ENCODE assay signal across 8 cellular contexts in genomic region chr12:89349814-89350213, GRCh38.
A peak's percentile ranks its signal among the peaks of the same experiment; 100 is the strongest.
DNase-seq lines count a peak whose midpoint lies in the region; ATAC-seq and TF ChIP-seq lines count a peak whose summit lies in the region.

No MANE protein-coding gene starts in this region.

- H3F3A ChIP-seq in MM.1S (ENCODE audit: insufficient read depth, low read length) = peaks cover 93% of the 10 kb centered on the region

- H3K27me3 ChIP-seq in MM.1S (replicated peaks; ENCODE audit: insufficient read depth, low read length) = no peaks in the 10 kb centered on the region
- no peaks in the 10 kb centered on the region for H3K27me3 ChIP-seq in stomach smooth muscle (ENCODE audit: control insufficient read depth in 1 of 2, insufficient read depth in 2 of 2, low read length in 2 of 2)

- H3K9ac ChIP-seq in MM.1S (ENCODE audit: low read length) (peak overlapping the region; percentile 92), stomach smooth muscle (ENCODE audit: low read length in 2 of 2) (peak overlapping the region; percentile 82 to 86)

- H3K4me1 ChIP-seq in MM.1S (ENCODE audit: low read length) (peaks cover 36% of the 10 kb centered on the region), stomach smooth muscle (ENCODE audit: control insufficient read depth, insufficient read depth, low read length) (peaks cover 36% of the 10 kb centered on the region)

- peak overlapping the region; percentile 79 for H3K4me2 ChIP-seq in MM.1S (ENCODE audit: low read depth, low read length)

- DNase-seq in DMS79 (lab: John Stamatoyannopoulos, UW) = peak; percentile 5
- peak; percentile 27 for DNase-seq in MM.1S
- DNase-seq in inferior parietal cortex (ENCODE audit: extremely low spot score) = peak; percentile 59
- no peak for DNase-seq in NCI-H774 (lab: John Stamatoyannopoulos, UW)
- no peak for DNase-seq in stimulated activated CD4-positive, alpha-beta T cell treated with anti-CD3 and anti-CD28 coated beads, Interleukin-2, amount 100 ng/mL, for 48 hours

- ATAC-seq in GM21717 (IDR thresholded peaks at IDR 0.05; ENCODE audit: unreplicated experiment) = no peak

- H3K4me3 ChIP-seq in MM.1S (ENCODE audit: low read length) = peak overlapping the region; percentile 89
- peak overlapping the region; percentile 88 to 95 for H3K4me3 ChIP-seq in stomach smooth muscle (ENCODE audit: low read length in 2 of 2)

- no peaks in the 10 kb centered on the region for H3K36me3 ChIP-seq in MM.1S (replicated peaks; ENCODE audit: insufficient read depth, low read length)
- H3K36me3 ChIP-seq in stomach smooth muscle (ENCODE audit: control insufficient read depth in 2 of 2, insufficient read depth in 2 of 2, low read length in 2 of 2) = peaks cover 4 to 6% of the 10 kb centered on the region in 2 donors

- H2AFZ ChIP-seq in MM.1S (ENCODE audit: low read length) = no peak overlapping the region

- no peaks in the 10 kb centered on the region for H3K9me2 ChIP-seq in MM.1S (replicated peaks; ENCODE audit: insufficient read depth, low read length)

- no peaks in the 10 kb centered on the region for H3K9me3 ChIP-seq in MM.1S (replicated peaks; ENCODE audit: insufficient read depth, low read length)
- no peaks in the 10 kb centered on the region for H3K9me3 ChIP-seq in stomach smooth muscle (ENCODE audit: control insufficient read depth in 2 of 2, low read length in 2 of 2)

- no peaks in the 10 kb centered on the region for H4K20me1 ChIP-seq in MM.1S (ENCODE audit: insufficient read depth, low read length)

- no peak for TF ChIP-seq CTCF in MM.1S (IDR thresholded peaks at IDR 0.05; ENCODE audit: low read length)

- H3K27ac ChIP-seq in MM.1S (ENCODE audit: low read length) (peak overlapping the region; percentile 94; the same call in 1 of the 2 replicates), angular gyrus (ENCODE audit: low read depth, low read length) (peak overlapping the region; percentile 60), stomach smooth muscle (ENCODE audit: low read length) (peak overlapping the region; percentile 98)

- peaks cover 52% of the 10 kb centered on the region for H3K79me2 ChIP-seq in MM.1S (ENCODE audit: low read length)

Comparison
In these comparisons a context has a peak if more than half of its experiments do, and no peak if none do; other contexts are left out.
1. DNase-seq: peak in DMS79 (single experiment), MM.1S (single experiment) and inferior parietal cortex (single experiment); none in NCI-H774 (single experiment) and stimulated activated CD4-positive, alpha-beta T cell treated with anti-CD3 and anti-CD28 coated beads, Interleukin-2, amount 100 ng/mL, for 48 hours (0 of 2).
2. Peak in every context shown above with its lines, with median percentiles within 50 percentile points of each other: H3K27ac ChIP-seq.